19 cellular contexts compared by ENCODE assay signal in the genomic region with DNA sequence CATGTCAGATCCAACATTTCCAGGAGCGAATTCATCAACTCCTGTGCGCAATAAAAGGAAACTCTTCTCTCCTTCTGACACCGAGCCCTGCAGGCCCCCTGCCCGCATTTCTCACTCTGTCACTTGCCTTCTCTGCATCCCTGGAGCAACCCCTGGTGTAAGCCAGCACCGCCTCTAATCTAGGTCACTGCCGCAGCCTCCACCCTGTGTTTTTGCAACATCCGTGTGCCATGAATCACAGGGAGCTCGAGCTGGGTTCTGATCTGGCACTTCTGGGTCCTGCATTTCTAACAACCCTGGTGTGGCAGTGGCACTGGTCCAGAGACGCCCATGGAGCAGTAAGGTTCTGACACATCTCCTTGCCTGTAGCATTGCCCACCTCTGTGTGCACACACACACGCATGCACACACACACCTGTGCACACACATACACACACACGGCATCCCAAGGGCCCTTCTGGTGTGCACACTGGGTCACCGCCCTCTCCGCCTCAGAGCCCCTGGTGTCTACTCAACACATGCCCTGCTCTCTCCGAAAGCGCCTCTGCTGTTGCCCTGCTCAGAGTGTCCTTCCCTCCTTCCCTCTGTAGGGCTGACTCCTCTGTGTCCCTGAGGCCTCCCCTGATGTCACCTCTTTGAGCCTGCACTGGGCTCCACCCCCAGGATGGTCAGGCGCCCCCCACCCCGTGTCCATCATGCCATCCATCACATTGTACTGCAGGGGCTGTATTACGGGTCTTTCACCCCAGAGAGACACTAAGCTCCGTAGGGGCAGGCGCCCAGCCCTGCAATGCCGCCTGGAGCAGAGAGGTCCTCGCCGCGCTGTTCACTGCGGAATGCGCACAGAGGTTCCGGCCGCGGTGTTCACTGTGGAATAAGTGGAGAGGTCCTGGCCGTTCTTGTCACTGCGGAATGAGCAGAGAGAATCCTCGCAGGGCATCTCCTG.
"Had no signal": no experiment of that assay in that cellular context is flagged by ENCODE, and none has a peak within 500 bp of the region (broad histone marks: within the 10 kb centered on the region; RNA-seq: fewer than 3 reads in every experiment).

No MANE protein-coding gene starts in this region.

- H3K27ac Mint-ChIP-seq: activated CD4-positive, alpha-beta memory T cell treated with anti-CD3 and anti-CD28 coated beads for 36 hours; activated naive CD4-positive, alpha-beta T cell treated with anti-CD3 and anti-CD28 coated beads, Interleukin-2, amount 50 U/mL, for 72 hours; endodermal cell; neural progenitor cell had no signal

- H3K4me1 ChIP-seq: pancreas, thyroid gland had no signal

- FAIRE-seq: islet of Langerhans, pancreas, urothelium cell line had no signal

- H3K36me3 Mint-ChIP-seq: activated CD4-positive, alpha-beta memory T cell treated with anti-CD3 and anti-CD28 coated beads for 36 hours; activated naive CD4-positive, alpha-beta T cell treated with anti-CD3 and anti-CD28 coated beads, Interleukin-2, amount 50 U/mL, for 72 hours; brain; neural progenitor cell had no signal

- H3K27me3 Mint-ChIP-seq: activated CD4-positive, alpha-beta memory T cell treated with anti-CD3 and anti-CD28 coated beads for 36 hours; brain had no signal

- H3K9ac ChIP-seq: neural progenitor cell had no signal

- H3K9me3 Mint-ChIP-seq: activated CD4-positive, alpha-beta memory T cell treated with anti-CD3 and anti-CD28 coated beads for 36 hours; activated T-cell treated with anti-CD3 and anti-CD28 coated beads, Interleukin-2, amount 50 U/mL, for 4 hours; endodermal cell; neural progenitor cell had no signal

- H3K4me2 ChIP-seq: neural progenitor cell had no signal

- DNase-seq: activated CD4-positive, alpha-beta T cell treated with anti-CD3 and anti-CD28 coated beads for 1 hour; activated effector memory CD4-positive, alpha-beta T cell treated with Interleukin-2 at 50 U/mL for 16 hours; activated T-cell treated with anti-CD3 and anti-CD28 coated beads, Interleukin-2, amount 50 U/mL, for 4 hours; amygdala; dermis blood vessel endothelial cell; left colon; midbrain; pancreas; T-helper 9 cell; thyroid gland had no signal

- H3K27me3 ChIP-seq: neural progenitor cell, pancreas, thyroid gland had no signal

- H3K36me3 ChIP-seq: neural progenitor cell, pancreas, thyroid gland had no signal

- H2AFZ ChIP-seq: neural progenitor cell had no signal

- H3K27ac ChIP-seq: neural progenitor cell, pancreas, thyroid gland had no signal

- H3K4me3 ChIP-seq: lung, neural progenitor cell, pancreas, thyroid gland had no signal

- H3K9me3 ChIP-seq: pancreas, thyroid gland had no signal

- H3K4me3 Mint-ChIP-seq: activated CD4-positive, alpha-beta memory T cell treated with anti-CD3 and anti-CD28 coated beads for 36 hours; activated T-cell treated with anti-CD3 and anti-CD28 coated beads, Interleukin-2, amount 50 U/mL, for 4 hours; endodermal cell; neural progenitor cell had no signal

- ATAC-seq: activated naive CD4-positive, alpha-beta T cell treated with anti-CD3 and anti-CD28 coated beads, Interleukin-2, amount 50 U/mL, for 72 hours; activated T-cell treated with anti-CD3 and anti-CD28 coated beads, Interleukin-2, amount 50 U/mL, for 4 hours; left colon; pancreas; sciatic nerve had no signal
